In genomic region chr10:92972066-92972870, GRCh38 we compare ENCODE assay signal across 9 cellular contexts.
A peak's percentile ranks its signal among the peaks of the same experiment; 100 is the strongest.
DNase-seq lines count a peak whose midpoint lies in the region; ATAC-seq and TF ChIP-seq lines count a peak whose summit lies in the region.
"Had no signal": no experiment of that assay in that cellular context is flagged by ENCODE, and none has a peak within 500 bp of the region (broad histone marks: within the 10 kb centered on the region; RNA-seq: fewer than 3 reads in every experiment).

No MANE protein-coding gene starts in this region.

- TF ChIP-seq POLR2A in upper lobe of left lung (IDR thresholded peaks at IDR 0.05): no peak

- no peaks in the 10 kb centered on the region for H4K20me1 ChIP-seq in OCI-LY7 (ENCODE audit: insufficient read depth, low read length)
- H4K20me1 ChIP-seq: BLaER1 treated with 17β-estradiol and CSF1 and Interleukin-3, amounts not matched to agents 10 nM and 100 nM had no signal

- TF ChIP-seq EP300 in upper lobe of left lung (IDR thresholded peaks at IDR 0.05): no peak

- H3K4me3 ChIP-seq in foreskin fibroblast (ENCODE audit: low read depth in 1 of 2, low read length in 2 of 2) (no peak overlapping the region), upper lobe of left lung (no peak overlapping the region), OCI-LY7 (ENCODE audit: low read depth, low read length, poor library complexity, severe bottlenecking) (no peak overlapping the region)
- H3K4me3 ChIP-seq: BLaER1 treated with 17β-estradiol and CSF1 and Interleukin-3, amounts not matched to agents 10 nM and 100 nM had no signal

- H3K27ac ChIP-seq in upper lobe of left lung (no peak overlapping the region), OCI-LY7 (ENCODE audit: low read depth, low read length, poor library complexity, severe bottlenecking) (no peak overlapping the region)
- H3K27ac ChIP-seq: BLaER1 treated with 17β-estradiol and CSF1 and Interleukin-3, amounts not matched to agents 10 nM and 100 nM had no signal

- no peaks in the 10 kb centered on the region for H3K27me3 Mint-ChIP-seq in activated CD4-positive, alpha-beta T cell treated with anti-CD3 and anti-CD28 coated beads for 36 hours
- no peaks in the 10 kb centered on the region for H3K27me3 Mint-ChIP-seq in activated CD4-positive, alpha-beta T cell treated with anti-CD3 and anti-CD28 coated beads, Interleukin-2, amount 10 ng/mL, durations not matched to agents 7 days and 5 days

- BruUV-seq in OCI-LY7 (replicated peaks; lab: Mats Ljungman, UMichigan): no TSS peak

- POLR2A ChIA-PET in activated CD4-positive, alpha-beta T cell treated with anti-CD3 and anti-CD28 coated beads for 36 hours (lab: Charles Lee): no interaction called here
- POLR2A ChIA-PET in activated CD4-positive, alpha-beta T cell treated with anti-CD3 and anti-CD28 coated beads, Interleukin-2, amount 10 ng/mL, durations not matched to agents 7 days and 5 days (lab: Charles Lee): no interaction called here
- POLR2A ChIA-PET in OCI-LY7 (lab: Charles Lee): interaction anchor here (0.6 to 0.7 kb wide), 2 partner anchors 26 to 411 kb away, joined by 3 read pairs; no protein-coding TSS in a partner anchor

- no peak overlapping the region for H3K4me2 ChIP-seq in OCI-LY7 (ENCODE audit: low read length)

- H3K27me3 ChIP-seq in upper lobe of left lung: no peaks in the 10 kb centered on the region
- H3K27me3 ChIP-seq: BLaER1 treated with 17β-estradiol and CSF1 and Interleukin-3, amounts not matched to agents 10 nM and 100 nM had no signal

- peaks cover 31% of the 10 kb centered on the region for H3K36me3 Mint-ChIP-seq in activated CD4-positive, alpha-beta T cell treated with anti-CD3 and anti-CD28 coated beads for 36 hours (ENCODE audit: low read depth)
- peaks cover 17% of the 10 kb centered on the region for H3K36me3 Mint-ChIP-seq in activated CD4-positive, alpha-beta T cell treated with anti-CD3 and anti-CD28 coated beads, Interleukin-2, amount 10 ng/mL, durations not matched to agents 7 days and 5 days (ENCODE audit: low read depth)

- peak; percentile 51 for ATAC-seq in activated CD4-positive, alpha-beta T cell treated with anti-CD3 and anti-CD28 coated beads for 36 hours
- ATAC-seq in upper lobe of left lung (ENCODE audit: low FRiP score in 2 of 2): peak; percentile 65 to 72
- ATAC-seq in Right ventricle myocardium inferior: no peak
- no peak for ATAC-seq in GM21723 (IDR thresholded peaks at IDR 0.05; ENCODE audit: unreplicated experiment)

- H3K36me3 ChIP-seq in upper lobe of left lung (peaks cover 0 to 13% (median 6%) of the 10 kb centered on the region in 4 donors), OCI-LY7 (ENCODE audit: insufficient read depth, low read length) (no peaks in the 10 kb centered on the region)

- no peak overlapping the region for H3K4me3 Mint-ChIP-seq in activated CD4-positive, alpha-beta T cell treated with anti-CD3 and anti-CD28 coated beads for 36 hours
- no peak overlapping the region for H3K4me3 Mint-ChIP-seq in activated CD4-positive, alpha-beta T cell treated with anti-CD3 and anti-CD28 coated beads, Interleukin-2, amount 10 ng/mL, durations not matched to agents 7 days and 5 days

- H3K27ac Mint-ChIP-seq in activated CD4-positive, alpha-beta T cell treated with anti-CD3 and anti-CD28 coated beads for 36 hours: no peak overlapping the region
- H3K27ac Mint-ChIP-seq in activated CD4-positive, alpha-beta T cell treated with anti-CD3 and anti-CD28 coated beads, Interleukin-2, amount 10 ng/mL, durations not matched to agents 7 days and 5 days: no peak overlapping the region

- H3K79me2 ChIP-seq in OCI-LY7 (ENCODE audit: insufficient read depth, low read depth, low read length): no peaks in the 10 kb centered on the region

- H3K4me1 Mint-ChIP-seq in activated CD4-positive, alpha-beta T cell treated with anti-CD3 and anti-CD28 coated beads for 36 hours: peaks cover 5% of the 10 kb centered on the region
- peaks cover 4% of the 10 kb centered on the region for H3K4me1 Mint-ChIP-seq in activated CD4-positive, alpha-beta T cell treated with anti-CD3 and anti-CD28 coated beads, Interleukin-2, amount 10 ng/mL, durations not matched to agents 7 days and 5 days

- no peak overlapping the region for H2AFZ ChIP-seq in OCI-LY7 (ENCODE audit: low read length)

- H3K4me1 ChIP-seq in upper lobe of left lung: peaks cover 4 to 8% (median 4%) of the 10 kb centered on the region in 4 donors
- no peaks in the 10 kb centered on the region for H3K4me1 ChIP-seq in OCI-LY7 (ENCODE audit: insufficient read depth, low read length, poor library complexity, severe bottlenecking)

- no peaks in the 10 kb centered on the region for H3K9me3 ChIP-seq in upper lobe of left lung
- H3K9me3 ChIP-seq in OCI-LY7 (ENCODE audit: low read length): no peaks in the 10 kb centered on the region

- CTCF ChIA-PET in activated CD4-positive, alpha-beta T cell treated with anti-CD3 and anti-CD28 coated beads for 36 hours (lab: Charles Lee): interaction anchor here (0.6 to 1.9 kb wide), 4 partner anchors 11 to 125 kb away, joined by 3 to 4 read pairs (median 3); no protein-coding TSS in a partner anchor
- CTCF ChIA-PET in activated CD4-positive, alpha-beta T cell treated with anti-CD3 and anti-CD28 coated beads, Interleukin-2, amount 10 ng/mL, durations not matched to agents 7 days and 5 days (lab: Charles Lee): no interaction called here
- CTCF ChIA-PET in OCI-LY7 (lab: Charles Lee; ENCODE audit: unreplicated experiment): no interaction called here

- 31 to 43% methylated on average over 3 of the region's 3 CpGs for WGBS in upper lobe of left lung, 2 donors

- no peaks in the 10 kb centered on the region for H3K9me2 ChIP-seq in OCI-LY7 (ENCODE audit: insufficient read depth, low read length)

- TF ChIP-seq CTCF in foreskin fibroblast (IDR thresholded peaks at IDR 0.05; ENCODE audit: low read depth, low read length): no peak
- no peak for TF ChIP-seq CTCF in upper lobe of left lung (IDR thresholded peaks at IDR 0.05)
- TF ChIP-seq CTCF in OCI-LY7 (conservative IDR thresholded peaks at IDR 0.05; ENCODE audit: low read length): no peak

- no peaks in the 10 kb centered on the region for H3K9me3 Mint-ChIP-seq in activated CD4-positive, alpha-beta T cell treated with anti-CD3 and anti-CD28 coated beads for 36 hours (ENCODE audit: low read depth)
- H3K9me3 Mint-ChIP-seq in activated CD4-positive, alpha-beta T cell treated with anti-CD3 and anti-CD28 coated beads, Interleukin-2, amount 10 ng/mL, durations not matched to agents 7 days and 5 days: peaks cover 1% of the 10 kb centered on the region

- DNase-seq in activated CD4-positive, alpha-beta T cell treated with anti-CD3 and anti-CD28 coated beads for 36 hours: no peak
- DNase-seq in activated CD4-positive, alpha-beta T cell treated with anti-CD3 and anti-CD28 coated beads, Interleukin-2, amount 10 ng/mL, durations not matched to agents 7 days and 5 days: no peak
- DNase-seq in SW 1271 (lab: John Stamatoyannopoulos, UW): peak; percentile 8 to 84
- DNase-seq in foreskin fibroblast: peak; percentile 76 to 86
- DNase-seq in upper lobe of left lung: peak in 1 of 2 donors; percentile 35
- DNase-seq in Right ventricle myocardium inferior (ENCODE audit: missing footprints): no peak
- no peak for DNase-seq in OCI-LY7 (ENCODE audit: low spot score)

- intact Hi-C loops in activated CD4-positive, alpha-beta T cell treated with anti-CD3 and anti-CD28 coated beads for 36 hours (cut with DNase I, micrococcal nuclease): no loop called here
- intact Hi-C loops in Right ventricle myocardium inferior (cut with DNase I): no loop called here
- intact Hi-C loops in OCI-LY7 (cut with micrococcal nuclease; ENCODE audit: unreplicated experiment): no loop called here

Comparison
In these comparisons a context has a peak if more than half of its experiments do, and no peak if none do; other contexts are left out.
1. ATAC-seq: peak in activated CD4-positive, alpha-beta T cell treated with anti-CD3 and anti-CD28 coated beads for 36 hours (single experiment) and upper lobe of left lung (2 of 2); none in Right ventricle myocardium inferior (single experiment) and GM21723 (single experiment).
2. DNase-seq: peak in SW 1271 (2 of 2) and foreskin fibroblast (2 of 2); none in activated CD4-positive, alpha-beta T cell treated with anti-CD3 and anti-CD28 coated beads for 36 hours (single experiment), activated CD4-positive, alpha-beta T cell treated with anti-CD3 and anti-CD28 coated beads, Interleukin-2, amount 10 ng/mL, durations not matched to agents 7 days and 5 days (single experiment), Right ventricle myocardium inferior (single experiment) and OCI-LY7 (single experiment).